ENCODE assay signal across 29 cellular contexts in the genomic region with DNA sequence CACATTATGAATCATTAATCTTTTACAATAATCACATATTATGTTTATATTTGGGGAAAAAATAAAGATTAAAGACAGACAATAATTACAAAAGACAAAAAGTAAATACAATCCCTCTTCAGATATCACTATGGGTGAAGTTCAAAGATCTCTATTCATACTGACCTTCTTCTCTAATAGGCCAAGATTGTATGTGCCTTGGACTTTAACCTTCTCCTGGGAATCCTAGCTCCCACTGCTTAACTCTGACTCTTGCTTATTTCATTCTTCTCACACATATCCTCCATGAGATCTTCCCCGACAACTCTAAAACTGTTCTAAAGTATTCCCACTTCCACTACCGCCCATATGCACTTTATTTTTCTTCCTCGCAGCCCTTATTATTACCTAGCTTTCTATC.
"Had no signal": no experiment of that assay in that cellular context is flagged by ENCODE, and none has a peak within 500 bp of the region (broad histone marks: within the 10 kb centered on the region; RNA-seq: fewer than 3 reads in every experiment).

No MANE protein-coding gene starts in this region.

- H3K27me3 Mint-ChIP-seq: activated CD4-positive, alpha-beta T cell treated with anti-CD3 and anti-CD28 coated beads, Interleukin-2, amount 10 ng/mL, durations not matched to agents 24 days and 14 days; activated CD8-positive, alpha-beta T cell treated with anti-CD3 and anti-CD28 coated beads for 36 hours; activated T-helper 17 cell treated with anti-CD3 and anti-CD28 coated beads, Interleukin-2, amount 50 U/mL, for 72 hours had no signal

- FAIRE-seq: astrocyte had no signal

- H3K27ac Mint-ChIP-seq: activated CD4-positive, alpha-beta T cell treated with anti-CD3 and anti-CD28 coated beads, Interleukin-2, amount 10 ng/mL, durations not matched to agents 24 days and 14 days; activated CD8-positive, alpha-beta T cell treated with anti-CD3 and anti-CD28 coated beads for 36 hours; activated naive CD4-positive, alpha-beta T cell treated with anti-CD3 and anti-CD28 coated beads, Interleukin-2, amount 50 U/mL, for 72 hours; activated T-cell treated with anti-CD3 and anti-CD28 coated beads, Interleukin-2, amount 50 U/mL, for 72 hours; activated T-helper 17 cell treated with anti-CD3 and anti-CD28 coated beads, Interleukin-2, amount 50 U/mL, for 72 hours; T-helper 1 cell treated with Interleukin-12 subunit alpha and Interleukin-12 subunit beta and Interleukin-4 antibody, amounts not matched to agents 30 μg/mL and 1 μg/mL, for 36 hours; T-helper 2 cell treated with Interferon-gamma antibody and Interleukin-4, amounts not matched to agents 5 μg/mL and 100 μg/mL, for 36 hours had no signal

- H3K9me3 ChIP-seq: body of pancreas, SJSA1 had no signal

- H3K4me2 ChIP-seq: KMS-11, SK-N-SH had no signal

- H3K4me1 ChIP-seq: breast epithelium, SJSA1 had no signal

- H3K4me3 ChIP-seq: adrenal gland, body of pancreas, breast epithelium, SJSA1 had no signal

- H3K36me3 ChIP-seq: adrenal gland had no signal

- DNase-seq: activated CD4-positive, alpha-beta T cell treated with anti-CD3 and anti-CD28 coated beads, Interleukin-2, amount 10 ng/mL, durations not matched to agents 24 days and 14 days; activated CD4-positive, alpha-beta T cell treated with anti-CD3 and anti-CD28 coated beads, Interleukin-2, amount 50 U/mL, for 4 hours; activated CD8-positive, alpha-beta T cell treated with anti-CD3 and anti-CD28 coated beads for 36 hours; activated effector memory CD4-positive, alpha-beta T cell treated with anti-CD3 and anti-CD28 coated beads, Interleukin-2, amount 50 U/mL, for 16 hours; activated naive CD4-positive, alpha-beta T cell; activated T-cell treated with anti-CD3 and anti-CD28 coated beads, Interleukin-2, amount 50 U/mL, for 1 hour; activated T-cell treated with anti-CD3 and anti-CD28 coated beads, Interleukin-2, amount 50 U/mL, for 72 hours; adrenal gland; body of pancreas; MM.1S; MV-4-11; NCI-H1092; NCI-H1436 treated with DMSO at 0.1 percent for 48 hours; NCI-H1694 treated with DMSO at 0.1 percent for 48 hours; NCI-H2029; NCI-H345; NCI-H524 treated with DMSO at 0.1 percent for 48 hours; NCI-H748 treated with DMSO at 0.1 percent for 48 hours; NK-92 treated with Interleukin-12 subunit alpha and Interleukin-12 subunit beta, amount 100 ng/mL, for 24 hours; SHP77 treated with DMSO at 0.1 percent for 48 hours; SK-N-SH had no signal

- ATAC-seq: activated CD8-positive, alpha-beta T cell treated with anti-CD3 and anti-CD28 coated beads for 36 hours; activated naive CD4-positive, alpha-beta T cell treated with anti-CD3 and anti-CD28 coated beads, Interleukin-2, amount 50 U/mL, for 72 hours; activated T-cell treated with anti-CD3 and anti-CD28 coated beads, Interleukin-2, amount 50 U/mL, for 72 hours; activated T-helper 17 cell treated with anti-CD3 and anti-CD28 coated beads, Interleukin-2, amount 50 U/mL, for 72 hours; body of pancreas had no signal

- H3K9ac ChIP-seq: KMS-11, SK-N-SH had no signal

- H3K4me1 Mint-ChIP-seq: activated CD4-positive, alpha-beta T cell treated with anti-CD3 and anti-CD28 coated beads, Interleukin-2, amount 10 ng/mL, durations not matched to agents 24 days and 14 days; activated T-helper 17 cell treated with anti-CD3 and anti-CD28 coated beads, Interleukin-2, amount 50 U/mL, for 72 hours had no signal

- H3K27me3 ChIP-seq: adrenal gland, body of pancreas, breast epithelium, SJSA1 had no signal

- H3K27ac ChIP-seq: adrenal gland, body of pancreas, breast epithelium, KMS-11, SJSA1 had no signal

- H3K4me3 Mint-ChIP-seq: activated CD4-positive, alpha-beta T cell treated with anti-CD3 and anti-CD28 coated beads, Interleukin-2, amount 10 ng/mL, durations not matched to agents 24 days and 14 days; activated CD8-positive, alpha-beta T cell treated with anti-CD3 and anti-CD28 coated beads for 36 hours; activated T-cell treated with anti-CD3 and anti-CD28 coated beads, Interleukin-2, amount 50 U/mL, for 72 hours; activated T-helper 17 cell treated with anti-CD3 and anti-CD28 coated beads, Interleukin-2, amount 50 U/mL, for 72 hours; T-helper 1 cell treated with Interleukin-12 subunit alpha and Interleukin-12 subunit beta and Interleukin-4 antibody, amounts not matched to agents 30 μg/mL and 1 μg/mL, for 36 hours; T-helper 2 cell treated with Interferon-gamma antibody and Interleukin-4, amounts not matched to agents 5 μg/mL and 100 μg/mL, for 36 hours had no signal

- H3K9me3 Mint-ChIP-seq: activated CD4-positive, alpha-beta T cell treated with anti-CD3 and anti-CD28 coated beads, Interleukin-2, amount 10 ng/mL, durations not matched to agents 24 days and 14 days; activated CD8-positive, alpha-beta T cell treated with anti-CD3 and anti-CD28 coated beads for 36 hours; activated naive CD4-positive, alpha-beta T cell treated with anti-CD3 and anti-CD28 coated beads, Interleukin-2, amount 50 U/mL, for 72 hours; activated T-cell treated with anti-CD3 and anti-CD28 coated beads, Interleukin-2, amount 50 U/mL, for 72 hours; activated T-helper 17 cell treated with anti-CD3 and anti-CD28 coated beads, Interleukin-2, amount 50 U/mL, for 72 hours; T-helper 1 cell treated with Interleukin-12 subunit alpha and Interleukin-12 subunit beta and Interleukin-4 antibody, amounts not matched to agents 30 μg/mL and 1 μg/mL, for 36 hours; T-helper 2 cell treated with Interferon-gamma antibody and Interleukin-4, amounts not matched to agents 5 μg/mL and 100 μg/mL, for 36 hours had no signal
